Comparison of ENCODE assay signal across 1 cellular context in genomic region chr17:76036497-76037380, GRCh38.
TF ChIP-seq lines count a peak whose summit lies in the region.

No MANE protein-coding gene starts in this region.

TF ChIP-seq in K562, 482 proteins besides CTCF, POLR2A, EP300 and RAD21:
- TF ChIP-seq, protein P1, sequence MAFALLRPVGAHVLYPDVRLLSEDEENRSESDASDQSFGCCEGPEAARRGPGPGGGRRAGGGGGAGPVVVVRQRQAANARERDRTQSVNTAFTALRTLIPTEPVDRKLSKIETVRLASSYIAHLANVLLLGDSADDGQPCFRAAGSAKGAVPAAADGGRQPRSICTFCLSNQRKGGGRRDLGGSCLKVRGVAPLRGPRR (CRISPR knock-in tag; IDR thresholded peaks at IDR 0.05): no peak
- TF ChIP-seq POLR2G (IDR thresholded peaks at IDR 0.05; ENCODE audit: low read depth, low read length) (peak; percentile 39; the same call in 1 of the 2 replicates), SLC30A9 (CRISPR knock-in tag; IDR thresholded peaks at IDR 0.05) (no peak), MTF1 (CRISPR knock-in tag; IDR thresholded peaks at IDR 0.05; ENCODE audit: borderline replicate concordance) (no peak), ZNF184 (CRISPR knock-in tag; IDR thresholded peaks at IDR 0.05) (no peak), NCOR1 (IDR thresholded peaks at IDR 0.05) (no peak), ZBTB7A (IDR thresholded peaks at IDR 0.05; ENCODE audit: borderline replicate concordance, control insufficient read depth, low read depth, low read length) (no peak), CREM (IDR thresholded peaks at IDR 0.05; ENCODE audit: low read depth) (no peak), PCBP2 (IDR thresholded peaks at IDR 0.05; ENCODE audit: low read depth, low read length, poor library complexity, severe bottlenecking) (no peak)
- TF ChIP-seq, protein P2, sequence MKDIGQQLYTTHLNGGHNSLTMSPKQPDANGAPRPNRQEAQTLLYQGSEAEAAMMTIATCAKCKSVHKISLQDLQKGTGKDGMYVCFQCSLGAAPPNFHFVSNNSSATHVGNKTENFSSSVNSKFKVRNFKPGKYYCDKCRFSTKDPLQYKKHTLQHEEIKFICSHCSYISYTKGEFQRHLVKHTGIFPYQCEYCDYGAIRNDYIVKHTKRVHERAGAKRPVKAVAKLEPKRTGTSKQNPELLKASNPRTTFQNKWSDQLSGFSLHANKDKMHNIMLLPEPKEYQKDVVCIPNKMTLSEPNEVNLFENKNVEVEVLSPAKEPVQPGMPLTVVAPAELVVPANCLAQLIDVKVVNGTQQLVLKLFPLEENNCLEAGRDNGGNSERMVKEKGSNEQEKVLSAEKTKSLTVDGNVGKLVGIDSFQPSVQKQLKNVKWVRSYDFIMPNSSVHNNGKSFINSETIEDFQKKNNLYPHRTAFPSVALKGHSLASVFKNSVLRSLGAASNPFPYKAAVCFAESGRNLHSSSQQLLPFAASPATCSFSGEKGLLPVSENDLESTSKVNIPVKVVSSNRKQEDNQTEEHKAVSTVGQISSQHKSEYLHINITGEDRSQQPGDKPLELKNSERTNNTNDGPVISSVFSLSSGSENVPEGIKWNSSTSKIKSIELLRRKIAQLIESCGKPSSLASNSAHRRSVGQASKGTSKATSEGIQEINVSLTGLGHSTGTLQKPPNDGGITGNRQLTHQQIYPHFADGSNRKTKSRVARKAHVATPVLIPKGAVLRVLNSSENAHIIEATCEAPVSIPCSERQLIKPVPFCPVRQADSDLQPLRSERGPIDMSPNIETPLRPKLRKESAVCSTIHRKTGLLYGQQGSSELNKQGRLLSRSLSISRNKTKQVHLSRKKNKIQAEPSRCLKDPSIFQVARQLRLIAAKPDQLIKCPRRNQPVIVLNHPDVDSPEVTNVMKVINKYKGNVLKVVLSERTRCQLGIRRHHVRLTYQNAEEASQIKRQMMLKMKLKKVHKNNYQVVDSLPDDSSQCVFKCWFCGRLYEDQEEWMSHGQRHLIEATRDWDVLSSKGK (CRISPR knock-in tag; IDR thresholded peaks at IDR 0.05): no peak
- TF ChIP-seq, protein P3, sequence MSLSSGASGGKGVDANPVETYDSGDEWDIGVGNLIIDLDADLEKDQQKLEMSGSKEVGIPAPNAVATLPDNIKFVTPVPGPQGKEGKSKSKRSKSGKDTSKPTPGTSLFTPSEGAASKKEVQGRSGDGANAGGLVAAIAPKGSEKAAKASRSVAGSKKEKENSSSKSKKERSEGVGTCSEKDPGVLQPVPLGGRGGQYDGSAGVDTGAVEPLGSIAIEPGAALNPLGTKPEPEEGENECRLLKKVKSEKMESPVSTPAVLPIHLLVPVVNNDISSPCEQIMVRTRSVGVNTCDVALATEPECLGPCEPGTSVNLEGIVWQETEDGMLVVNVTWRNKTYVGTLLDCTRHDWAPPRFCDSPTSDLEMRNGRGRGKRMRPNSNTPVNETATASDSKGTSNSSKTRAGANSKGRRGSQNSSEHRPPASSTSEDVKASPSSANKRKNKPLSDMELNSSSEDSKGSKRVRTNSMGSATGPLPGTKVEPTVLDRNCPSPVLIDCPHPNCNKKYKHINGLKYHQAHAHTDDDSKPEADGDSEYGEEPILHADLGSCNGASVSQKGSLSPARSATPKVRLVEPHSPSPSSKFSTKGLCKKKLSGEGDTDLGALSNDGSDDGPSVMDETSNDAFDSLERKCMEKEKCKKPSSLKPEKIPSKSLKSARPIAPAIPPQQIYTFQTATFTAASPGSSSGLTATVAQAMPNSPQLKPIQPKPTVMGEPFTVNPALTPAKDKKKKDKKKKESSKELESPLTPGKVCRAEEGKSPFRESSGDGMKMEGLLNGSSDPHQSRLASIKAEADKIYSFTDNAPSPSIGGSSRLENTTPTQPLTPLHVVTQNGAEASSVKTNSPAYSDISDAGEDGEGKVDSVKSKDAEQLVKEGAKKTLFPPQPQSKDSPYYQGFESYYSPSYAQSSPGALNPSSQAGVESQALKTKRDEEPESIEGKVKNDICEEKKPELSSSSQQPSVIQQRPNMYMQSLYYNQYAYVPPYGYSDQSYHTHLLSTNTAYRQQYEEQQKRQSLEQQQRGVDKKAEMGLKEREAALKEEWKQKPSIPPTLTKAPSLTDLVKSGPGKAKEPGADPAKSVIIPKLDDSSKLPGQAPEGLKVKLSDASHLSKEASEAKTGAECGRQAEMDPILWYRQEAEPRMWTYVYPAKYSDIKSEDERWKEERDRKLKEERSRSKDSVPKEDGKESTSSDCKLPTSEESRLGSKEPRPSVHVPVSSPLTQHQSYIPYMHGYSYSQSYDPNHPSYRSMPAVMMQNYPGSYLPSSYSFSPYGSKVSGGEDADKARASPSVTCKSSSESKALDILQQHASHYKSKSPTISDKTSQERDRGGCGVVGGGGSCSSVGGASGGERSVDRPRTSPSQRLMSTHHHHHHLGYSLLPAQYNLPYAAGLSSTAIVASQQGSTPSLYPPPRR (CRISPR knock-in tag; IDR thresholded peaks at IDR 0.05; ENCODE audit: borderline replicate concordance): no peak
- TF ChIP-seq, protein P4, sequence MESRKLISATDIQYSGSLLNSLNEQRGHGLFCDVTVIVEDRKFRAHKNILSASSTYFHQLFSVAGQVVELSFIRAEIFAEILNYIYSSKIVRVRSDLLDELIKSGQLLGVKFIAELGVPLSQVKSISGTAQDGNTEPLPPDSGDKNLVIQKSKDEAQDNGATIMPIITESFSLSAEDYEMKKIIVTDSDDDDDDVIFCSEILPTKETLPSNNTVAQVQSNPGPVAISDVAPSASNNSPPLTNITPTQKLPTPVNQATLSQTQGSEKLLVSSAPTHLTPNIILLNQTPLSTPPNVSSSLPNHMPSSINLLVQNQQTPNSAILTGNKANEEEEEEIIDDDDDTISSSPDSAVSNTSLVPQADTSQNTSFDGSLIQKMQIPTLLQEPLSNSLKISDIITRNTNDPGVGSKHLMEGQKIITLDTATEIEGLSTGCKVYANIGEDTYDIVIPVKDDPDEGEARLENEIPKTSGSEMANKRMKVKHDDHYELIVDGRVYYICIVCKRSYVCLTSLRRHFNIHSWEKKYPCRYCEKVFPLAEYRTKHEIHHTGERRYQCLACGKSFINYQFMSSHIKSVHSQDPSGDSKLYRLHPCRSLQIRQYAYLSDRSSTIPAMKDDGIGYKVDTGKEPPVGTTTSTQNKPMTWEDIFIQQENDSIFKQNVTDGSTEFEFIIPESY (CRISPR knock-in tag; IDR thresholded peaks at IDR 0.05): peak; percentile 41; the same call in 1 of the 2 replicates
